Comparison of ENCODE assay signal across 27 cellular contexts in genomic region chr6:606829-607379, GRCh38. TPM values are rescaled to one million over a fixed set of nuclear protein-coding genes. Genes with fewer than 3 reads are reported as not detected.
"Had no signal": no experiment of that assay in that cellular context is flagged by ENCODE, and none has a peak within 500 bp of the region (broad histone marks: within the 10 kb centered on the region; RNA-seq: fewer than 3 reads in every experiment).

No MANE protein-coding gene starts in this region.

- H3K4me1 ChIP-seq: colonic mucosa, gastrocnemius medialis had no signal

- H3K27ac ChIP-seq: colonic mucosa, epithelial cell of prostate, esophagus squamous epithelium, gastrocnemius medialis, heart right ventricle, left lung, lower lobe of right lung had no signal

- H3K9me3 ChIP-seq: colonic mucosa, esophagus squamous epithelium, gastrocnemius medialis, heart right ventricle, left lung, lower lobe of right lung had no signal

- H3K27me3 ChIP-seq: colonic mucosa, esophagus squamous epithelium, gastrocnemius medialis, heart right ventricle, left lung had no signal

- ATAC-seq: effector memory CD8-positive, alpha-beta T cell; esophagus mucosa; gastrocnemius medialis; heart right ventricle; left cardiac atrium; left lung; left ventricle myocardium superior; lower lobe of right lung had no signal

- FAIRE-seq: endometrium, islet of Langerhans, keratinocyte had no signal

- H3K27me3 Mint-ChIP-seq: dendritic cell treated with granulocyte-macrophage colony-stimulating factor and Interleukin-4, amounts not matched to agents 40 ng/mL and 50 ng/mL, for 4 days; effector memory CD8-positive, alpha-beta T cell had no signal

- H3K4me3 ChIP-seq: colonic mucosa, esophagus squamous epithelium, gastrocnemius medialis, heart right ventricle, left lung, lower lobe of right lung had no signal

- H3K9me3 Mint-ChIP-seq: dendritic cell treated with granulocyte-macrophage colony-stimulating factor and Interleukin-4, amounts not matched to agents 40 ng/mL and 50 ng/mL, for 4 days; effector memory CD8-positive, alpha-beta T cell had no signal

- DNase-seq: colonic mucosa; cortex of kidney; effector CD8-positive, alpha-beta T cell; effector memory CD8-positive, alpha-beta T cell; endodermal cell; erythroblast; esophagus squamous epithelium; foreskin fibroblast; foreskin melanocyte; gastrocnemius medialis; glutamatergic neuron; head of caudate nucleus; heart right ventricle; hippocampal formation; left cardiac atrium; left lung; left ventricle myocardium superior; lower lobe of right lung; mesendoderm; midbrain had no signal

- H3K27ac Mint-ChIP-seq: dendritic cell treated with granulocyte-macrophage colony-stimulating factor and Interleukin-4, amounts not matched to agents 40 ng/mL and 50 ng/mL, for 4 days; effector memory CD8-positive, alpha-beta T cell; endodermal cell had no signal

- H3K4me3 Mint-ChIP-seq: dendritic cell treated with granulocyte-macrophage colony-stimulating factor and Interleukin-4, amounts not matched to agents 40 ng/mL and 50 ng/mL, for 4 days; effector memory CD8-positive, alpha-beta T cell; endodermal cell had no signal

- H3K36me3 ChIP-seq: colonic mucosa had no signal

RNA-seq across cellular contexts. Expression of gene HUS1B, which starts 50.0 kb away (rescaled TPM):
- total RNA-seq: kidney epithelial cell, left cardiac atrium, left ventricle myocardium superior had no signal
